ENCODE assay signal across 8 cellular contexts in genomic region chr19:52825765-52826164, GRCh38.
"Had no signal": no experiment of that assay in that cellular context is flagged by ENCODE, and none has a peak within 500 bp of the region (broad histone marks: within the 10 kb centered on the region; RNA-seq: fewer than 3 reads in every experiment).

No MANE protein-coding gene starts in this region.

- ATAC-seq: GM12878 had no signal

- H3K4me3 ChIP-seq: GM12878 had no signal

- DNase-seq: GDM1, GF-D8 had no signal

- FAIRE-seq: G401.6, GM12878, GM12891, GM12892, GM18507, GM19239 had no signal
